27 cellular contexts compared by ENCODE assay signal in genomic region chrX:39692796-39693195, GRCh38.
"Had no signal": no experiment of that assay in that cellular context is flagged by ENCODE, and none has a peak within 500 bp of the region (broad histone marks: within the 10 kb centered on the region; RNA-seq: fewer than 3 reads in every experiment).

No MANE protein-coding gene starts in this region.

- ATAC-seq: body of pancreas; heart right ventricle; left colon; natural killer cell; stimulated activated memory B cell treated with anti-CD40 and anti-IgM and Interleukin-4, amounts not matched to agents 10 μg/mL and 1 μg/mL and 100 μg/mL, for 72 hours; stimulated activated naive CD8-positive, alpha-beta T cell treated with anti-CD3 and anti-CD28 coated beads, Interleukin-15, amount 100 ng/mL, for 72 hours had no signal

- H3K27me3 ChIP-seq: body of pancreas, right atrium auricular region, vagina had no signal

- H3K4me1 ChIP-seq: vagina had no signal

- H3K4me1 Mint-ChIP-seq: activated CD4-positive, alpha-beta memory T cell treated with anti-CD3 and anti-CD28 coated beads, Interleukin-2, amount 10 ng/mL, durations not matched to agents 7 days and 5 days; activated CD4-positive, alpha-beta T cell treated with anti-CD3 and anti-CD28 coated beads, Interleukin-2, amount 10 ng/mL, durations not matched to agents 7 days and 5 days; natural killer cell; stimulated activated memory B cell treated with anti-CD40 and anti-IgM and Interleukin-4, amounts not matched to agents 10 μg/mL and 1 μg/mL and 100 μg/mL, for 72 hours; stimulated activated naive CD8-positive, alpha-beta T cell treated with anti-CD3 and anti-CD28 coated beads, Interleukin-15, amount 100 ng/mL, for 72 hours had no signal

- H3K9me3 Mint-ChIP-seq: activated CD4-positive, alpha-beta memory T cell treated with anti-CD3 and anti-CD28 coated beads, Interleukin-2, amount 10 ng/mL, durations not matched to agents 7 days and 5 days; activated CD4-positive, alpha-beta T cell treated with anti-CD3 and anti-CD28 coated beads, Interleukin-2, amount 10 ng/mL, durations not matched to agents 7 days and 5 days; natural killer cell had no signal

- H3K36me3 Mint-ChIP-seq: activated naive CD8-positive, alpha-beta T cell; natural killer cell; stimulated activated memory B cell treated with anti-CD40 and anti-IgM and Interleukin-4, amounts not matched to agents 10 μg/mL and 1 μg/mL and 100 μg/mL, for 72 hours had no signal

- H3K27me3 Mint-ChIP-seq: activated naive CD8-positive, alpha-beta T cell had no signal

- H3K36me3 ChIP-seq: esophagus squamous epithelium, heart right ventricle, right atrium auricular region, upper lobe of left lung, vagina had no signal

- H3K9me3 ChIP-seq: body of pancreas had no signal

- H3K4me3 Mint-ChIP-seq: activated CD4-positive, alpha-beta memory T cell treated with anti-CD3 and anti-CD28 coated beads, Interleukin-2, amount 10 ng/mL, durations not matched to agents 7 days and 5 days; activated CD4-positive, alpha-beta T cell treated with anti-CD3 and anti-CD28 coated beads, Interleukin-2, amount 10 ng/mL, durations not matched to agents 7 days and 5 days; activated naive CD8-positive, alpha-beta T cell; natural killer cell; stimulated activated memory B cell treated with anti-CD40 and anti-IgM and Interleukin-4, amounts not matched to agents 10 μg/mL and 1 μg/mL and 100 μg/mL, for 72 hours; stimulated activated naive CD8-positive, alpha-beta T cell treated with anti-CD3 and anti-CD28 coated beads, Interleukin-15, amount 100 ng/mL, for 72 hours had no signal

- H3K27ac Mint-ChIP-seq: activated CD4-positive, alpha-beta memory T cell treated with anti-CD3 and anti-CD28 coated beads, Interleukin-2, amount 10 ng/mL, durations not matched to agents 7 days and 5 days; activated CD4-positive, alpha-beta T cell treated with anti-CD3 and anti-CD28 coated beads, Interleukin-2, amount 10 ng/mL, durations not matched to agents 7 days and 5 days; activated naive CD8-positive, alpha-beta T cell; natural killer cell; stimulated activated memory B cell treated with anti-CD40 and anti-IgM and Interleukin-4, amounts not matched to agents 10 μg/mL and 1 μg/mL and 100 μg/mL, for 72 hours; stimulated activated naive CD8-positive, alpha-beta T cell treated with anti-CD3 and anti-CD28 coated beads, Interleukin-15, amount 100 ng/mL, for 72 hours had no signal

- H3K4me3 ChIP-seq: body of pancreas, esophagus squamous epithelium, heart right ventricle, right atrium auricular region, smooth muscle cell, upper lobe of left lung, vagina had no signal

- H3K4me2 ChIP-seq: smooth muscle cell had no signal

- H3K27ac ChIP-seq: body of pancreas, epithelial cell of prostate, esophagus squamous epithelium, heart right ventricle, right atrium auricular region, upper lobe of left lung, vagina had no signal

- DNase-seq: activated CD4-positive, alpha-beta memory T cell treated with anti-CD3 and anti-CD28 coated beads, Interleukin-2, amount 10 ng/mL, durations not matched to agents 7 days and 5 days; activated CD4-positive, alpha-beta T cell treated with anti-CD3 and anti-CD28 coated beads for 1 hour; activated CD4-positive, alpha-beta T cell treated with anti-CD3 and anti-CD28 coated beads, Interleukin-2, amount 10 ng/mL, durations not matched to agents 7 days and 5 days; activated naive CD4-positive, alpha-beta T cell treated with Interleukin-2 at 50 U/mL for 16 hours; activated T-cell treated with anti-CD3 and anti-CD28 coated beads, Interleukin-2, amount 50 U/mL, for 48 hours; dermis blood vessel endothelial cell; effector CD4-positive, alpha-beta T cell; esophagus squamous epithelium; foreskin melanocyte; heart right ventricle; left colon; mammary epithelial cell; natural killer cell; stimulated activated CD4-positive, alpha-beta T cell treated with anti-CD3 and anti-CD28 coated beads, Interleukin-1b, Interleukin-23, amount 100 ng/mL, for 48 hours; stimulated activated CD4-positive, alpha-beta T cell treated with anti-CD3 and anti-CD28 coated beads, Interleukin-4, amount 100 ng/mL, for 4 hours; stimulated activated CD8-positive, alpha-beta memory T cell treated with anti-CD3 and anti-CD28 coated beads, Interleukin-4, amount 100 ng/mL, for 48 hours; stimulated activated naive CD8-positive, alpha-beta T cell treated with anti-CD3 and anti-CD28 coated beads, Interleukin-15, amount 100 ng/mL, for 72 hours; substantia nigra; T-helper 2 cell; upper lobe of left lung had no signal
